ENCODE assay signal across 9 cellular contexts in the genomic region with DNA sequence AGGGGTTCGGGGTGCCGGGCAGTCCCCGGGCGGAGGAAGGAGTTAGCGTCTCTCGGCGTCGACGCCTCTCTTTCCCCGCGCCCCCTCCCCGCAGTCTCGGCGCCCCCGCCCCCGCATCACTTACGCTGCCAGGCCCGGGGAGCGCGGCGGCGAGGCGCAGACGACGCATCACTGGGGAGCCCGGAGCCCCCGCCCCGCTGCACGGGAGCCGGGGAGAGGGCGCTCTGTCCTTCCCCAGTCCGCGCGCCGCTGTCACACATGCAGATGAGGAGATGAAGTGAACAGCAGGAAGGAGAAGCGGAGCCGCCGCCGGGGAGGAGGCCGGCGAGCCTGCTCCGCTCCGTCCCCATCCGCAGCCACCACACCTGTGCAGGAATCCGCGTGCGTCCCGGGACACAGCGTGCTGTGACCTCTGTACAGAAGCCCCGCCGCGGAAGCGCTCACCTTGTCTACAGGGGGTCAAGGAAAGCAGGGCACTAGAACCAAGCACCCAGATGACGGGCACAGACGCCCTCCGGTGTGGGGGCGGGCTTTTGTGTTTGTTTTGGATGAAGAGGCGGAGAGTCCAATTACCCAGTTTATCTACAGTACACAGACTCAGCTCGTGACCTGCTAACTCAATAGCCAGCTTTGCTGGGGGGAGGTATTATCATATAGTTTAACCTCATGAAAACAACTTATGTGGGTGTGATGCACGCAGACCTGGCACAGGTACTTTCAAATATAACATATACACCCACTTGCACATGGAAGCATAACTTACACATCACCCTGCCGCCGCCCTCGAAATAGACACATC. TPM values are rescaled to one million over a fixed set of nuclear protein-coding genes. Genes with fewer than 3 reads are reported as not detected.
DNase-seq lines count a peak whose midpoint lies in the region; ATAC-seq and TF ChIP-seq lines count a peak whose summit lies in the region.
"Had no signal": no experiment of that assay in that cellular context is flagged by ENCODE, and none has a peak within 500 bp of the region (broad histone marks: within the 10 kb centered on the region; RNA-seq: fewer than 3 reads in every experiment).

No MANE protein-coding gene starts in this region.

- H3K27ac ChIP-seq in neural cell (ENCODE audit: low read length) (peak overlapping the region; percentile 37), upper lobe of left lung (no peak overlapping the region)

- TF ChIP-seq RAD21 in neural cell (conservative IDR thresholded peaks at IDR 0.05) = no peak

- H3K4me1 ChIP-seq in upper lobe of left lung = peaks cover 13 to 15% (median 14%) of the 10 kb centered on the region in 4 donors

- peak overlapping the region; percentile 58 for H2AFZ ChIP-seq in neural cell (ENCODE audit: low read depth, low read length)

- H3K4me2 ChIP-seq in neural cell (ENCODE audit: low read length) = peak overlapping the region; percentile 49

- H3K27me3 ChIP-seq in neural cell (ENCODE audit: insufficient read depth, low read depth, low read length) (no peaks in the 10 kb centered on the region), upper lobe of left lung (peaks cover 2 to 21% (median 14%) of the 10 kb centered on the region in 4 donors)

- no peaks in the 10 kb centered on the region for H4K20me1 ChIP-seq in neural cell (ENCODE audit: insufficient read depth)

- peak; percentile 16 for TF ChIP-seq EP300 in neural cell (conservative IDR thresholded peaks at IDR 0.05; ENCODE audit: poor library complexity, severe bottlenecking)
- TF ChIP-seq EP300 in upper lobe of left lung (IDR thresholded peaks at IDR 0.05) = no peak

- 23% methylated on average over 13 to 19 of the region's 63 CpGs for WGBS in upper lobe of left lung, 2 donors

- no peaks in the 10 kb centered on the region for H3K79me2 ChIP-seq in neural cell (replicated peaks; ENCODE audit: insufficient read depth, low read length)

- H3K9me2 ChIP-seq in neural cell (ENCODE audit: insufficient read depth, low read length) = no peaks in the 10 kb centered on the region

- TF ChIP-seq CTCF in epithelial cell of esophagus (IDR thresholded peaks at IDR 0.05; ENCODE audit: insufficient read depth, low read depth, low read length, missing control alignments) = no peak
- no peak for TF ChIP-seq CTCF in neural cell (IDR thresholded peaks at IDR 0.05; ENCODE audit: poor library complexity, severe bottlenecking)
- no peak for TF ChIP-seq CTCF in upper lobe of left lung (IDR thresholded peaks at IDR 0.05)

- peak overlapping the region; percentile 70 for H3K9ac ChIP-seq in neural cell (ENCODE audit: low read length)

- no peak overlapping the region for H3K4me3 ChIP-seq in epithelial cell of esophagus (ENCODE audit: low read length)
- H3K4me3 ChIP-seq in neural cell (ENCODE audit: low read length) = peak overlapping the region; percentile 71
- H3K4me3 ChIP-seq in upper lobe of left lung = peak overlapping the region in 3 of 4 donors; percentile 25 to 44 (median 40)

- peak; percentile 7 for DNase-seq in NOMO-1 treated with DMSO at 0.1 percent for 48 hours (lab: John Stamatoyannopoulos, UW; ENCODE audit: unreplicated experiment)
- no peak for DNase-seq in NOMO-1 treated with dmso at 0.1 percent for 144 hours (lab: John Stamatoyannopoulos, UW; ENCODE audit: unreplicated experiment)
- peak; percentile 65 for DNase-seq in activated CD8-positive, alpha-beta memory T cell treated with anti-CD3 and anti-CD28 coated beads, Interleukin-2, amount 50 U/mL, for 48 hours
- peak; percentile 33 for DNase-seq in epithelial cell of esophagus (ENCODE audit: low read depth)
- peak in 1 of 2 donors; percentile 86 for DNase-seq in upper lobe of left lung

- TF ChIP-seq POLR2A in upper lobe of left lung (IDR thresholded peaks at IDR 0.05) = no peak

- H3F3A ChIP-seq in neural cell (ENCODE audit: insufficient read depth, low read length, poor library complexity, severe bottlenecking) = peaks cover 7% of the 10 kb centered on the region

- H3K9me3 ChIP-seq in neural cell (ENCODE audit: low read length) (no peaks in the 10 kb centered on the region), upper lobe of left lung (no peaks in the 10 kb centered on the region)

- ATAC-seq in upper lobe of left lung (ENCODE audit: low FRiP score in 2 of 2) (peak in 1 of 2 donors; percentile 44), GM21367 (IDR thresholded peaks at IDR 0.05; ENCODE audit: unreplicated experiment) (no peak), HG03095 (IDR thresholded peaks at IDR 0.05; ENCODE audit: unreplicated experiment) (no peak)

- H3K36me3 ChIP-seq in neural cell (ENCODE audit: insufficient read depth, low read length) (no peaks in the 10 kb centered on the region), upper lobe of left lung (no peaks in the 10 kb centered on the region)

TF ChIP-seq in neural cell, 6 proteins besides CTCF, POLR2A, EP300 and RAD21:
- TF ChIP-seq EZH2 (IDR thresholded peaks at IDR 0.05; ENCODE audit: borderline replicate concordance, insufficient read depth, low read length, poor library complexity, severe bottlenecking) (no peak), POLR2AphosphoS5 (IDR thresholded peaks at IDR 0.05) (peak; percentile 5), SMC3 (conservative IDR thresholded peaks at IDR 0.05; ENCODE audit: poor library complexity) (no peak), TAF1 (IDR thresholded peaks at IDR 0.05; ENCODE audit: low read depth) (peak; percentile 46), MXI1 (conservative IDR thresholded peaks at IDR 0.05; ENCODE audit: poor library complexity, severe bottlenecking) (peak; percentile 20)
- TF ChIP-seq, protein P1, sequence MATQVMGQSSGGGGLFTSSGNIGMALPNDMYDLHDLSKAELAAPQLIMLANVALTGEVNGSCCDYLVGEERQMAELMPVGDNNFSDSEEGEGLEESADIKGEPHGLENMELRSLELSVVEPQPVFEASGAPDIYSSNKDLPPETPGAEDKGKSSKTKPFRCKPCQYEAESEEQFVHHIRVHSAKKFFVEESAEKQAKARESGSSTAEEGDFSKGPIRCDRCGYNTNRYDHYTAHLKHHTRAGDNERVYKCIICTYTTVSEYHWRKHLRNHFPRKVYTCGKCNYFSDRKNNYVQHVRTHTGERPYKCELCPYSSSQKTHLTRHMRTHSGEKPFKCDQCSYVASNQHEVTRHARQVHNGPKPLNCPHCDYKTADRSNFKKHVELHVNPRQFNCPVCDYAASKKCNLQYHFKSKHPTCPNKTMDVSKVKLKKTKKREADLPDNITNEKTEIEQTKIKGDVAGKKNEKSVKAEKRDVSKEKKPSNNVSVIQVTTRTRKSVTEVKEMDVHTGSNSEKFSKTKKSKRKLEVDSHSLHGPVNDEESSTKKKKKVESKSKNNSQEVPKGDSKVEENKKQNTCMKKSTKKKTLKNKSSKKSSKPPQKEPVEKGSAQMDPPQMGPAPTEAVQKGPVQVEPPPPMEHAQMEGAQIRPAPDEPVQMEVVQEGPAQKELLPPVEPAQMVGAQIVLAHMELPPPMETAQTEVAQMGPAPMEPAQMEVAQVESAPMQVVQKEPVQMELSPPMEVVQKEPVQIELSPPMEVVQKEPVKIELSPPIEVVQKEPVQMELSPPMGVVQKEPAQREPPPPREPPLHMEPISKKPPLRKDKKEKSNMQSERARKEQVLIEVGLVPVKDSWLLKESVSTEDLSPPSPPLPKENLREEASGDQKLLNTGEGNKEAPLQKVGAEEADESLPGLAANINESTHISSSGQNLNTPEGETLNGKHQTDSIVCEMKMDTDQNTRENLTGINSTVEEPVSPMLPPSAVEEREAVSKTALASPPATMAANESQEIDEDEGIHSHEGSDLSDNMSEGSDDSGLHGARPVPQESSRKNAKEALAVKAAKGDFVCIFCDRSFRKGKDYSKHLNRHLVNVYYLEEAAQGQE (IDR thresholded peaks at IDR 0.05; ENCODE audit: borderline replicate concordance) = no peak
TF ChIP-seq in neural cell: peak in this region for 3.

RNA-seq across cellular contexts. Expression of a gene that starts 12.5 kb away (rescaled TPM):
- 7.7 and 11.7 TPM in 2 replicates for polyA plus RNA-seq in neural cell
- polyA minus RNA-seq in neural cell = 4.4 TPM in 2 replicates
- 1 to 10 TPM in 1 of 6 donors, under 1 TPM in 2, not detected in 3; 0.34 to 1.7 (median 0.37) TPM for total RNA-seq in upper lobe of left lung
- total RNA-seq: T-helper 1 cell treated with Interleukin-12 subunit alpha and Interleukin-12 subunit beta and Interleukin-4 antibody, amounts not matched to agents 30 ng/mL and 1 ng/mL, for 36 hours had no signal

RNA-seq across cellular contexts. Expression of a gene that starts 22.7 kb away (rescaled TPM):
- 1.4 and 2.9 TPM in 2 replicates for polyA plus RNA-seq in neural cell
- polyA minus RNA-seq in neural cell = 2.5 and 3.2 TPM in 2 replicates
- total RNA-seq in upper lobe of left lung = 10 to 100 TPM in 3 of 6 donors, 1 to 10 TPM in 3; 8.5 to 14.7 (median 10.3) TPM
